Comparison of ENCODE assay signal across 24 cellular contexts in genomic region chr12:19596755-19597154, GRCh38.
DNase-seq lines count a peak whose midpoint lies in the region; ATAC-seq and TF ChIP-seq lines count a peak whose summit lies in the region.
"Had no signal": no experiment of that assay in that cellular context is flagged by ENCODE, and none has a peak within 500 bp of the region (broad histone marks: within the 10 kb centered on the region; RNA-seq: fewer than 3 reads in every experiment).

No MANE protein-coding gene starts in this region.

- no peaks in the 10 kb centered on the region for H3K36me3 ChIP-seq in gastroesophageal sphincter
- H3K36me3 ChIP-seq: BE2C, SJCRH30 had no signal

- H3K27me3 Mint-ChIP-seq in H9 (ENCODE audit: low read depth): no peaks in the 10 kb centered on the region

- H2BK12ac ChIP-seq in H9 (ENCODE audit: insufficient read length, low read depth, low read length): no peak overlapping the region

- H3K79me2 ChIP-seq in H9 (ENCODE audit: insufficient read depth, low read length): no peaks in the 10 kb centered on the region

- no peaks in the 10 kb centered on the region for H3K23me2 ChIP-seq in H9 (ENCODE audit: insufficient read length, low read depth, low read length, poor library complexity, severe bottlenecking)

- H3K4me3 ChIP-seq in gastroesophageal sphincter: no peak overlapping the region
- H3K4me3 ChIP-seq: K562, PC-9 had no signal

- no peaks in the 10 kb centered on the region for H3K36me3 Mint-ChIP-seq in H9 (ENCODE audit: insufficient read depth in 1 of 3, low read depth in 3 of 3)
- H3K36me3 Mint-ChIP-seq: CD14-positive monocyte had no signal

- no CpG with 5 or more reads among the region's 2 CpGs for WGBS in H9 (ENCODE audit: extremely low coverage, insufficient read length, low lambda C conversion rate)
- whole genome bisulfite sequencing in gastroesophageal sphincter (ENCODE audit: low coverage in 1 of 2), 2 donors: 44 to 54% methylated on average over 2 of the region's 2 CpGs

- H3K23ac ChIP-seq in H9 (ENCODE audit: insufficient read length, low read depth, low read length): no peak overlapping the region

- TF ChIP-seq CTCF in H9 (conservative IDR thresholded peaks at IDR 0.05) (no peak), gastroesophageal sphincter (IDR thresholded peaks at IDR 0.05) (no peak)

- H3K4me1 ChIP-seq in H9 (ENCODE audit: insufficient read depth, low read length) (no peaks in the 10 kb centered on the region; the same call in 1 of the 2 replicates), gastroesophageal sphincter (no peaks in the 10 kb centered on the region)
- H3K4me1 ChIP-seq: BE2C had no signal

- H3K27ac ChIP-seq in H9 (ENCODE audit: insufficient read length, low read depth, low read length) (no peak overlapping the region), gastroesophageal sphincter (peak overlapping the region in 3 of 4 donors; percentile 4 to 36 (median 32))
- H3K27ac ChIP-seq: PC-9, SJCRH30 had no signal

- no peak overlapping the region for H3T11ph ChIP-seq in H9 (ENCODE audit: low read length)

- no peak overlapping the region for H2BK5ac ChIP-seq in H9 (ENCODE audit: insufficient read length, low read length)

- H3K79me1 ChIP-seq in H9 (ENCODE audit: insufficient read depth, low read depth, low read length, poor library complexity, severe bottlenecking): no peaks in the 10 kb centered on the region

- H3K4me3 Mint-ChIP-seq in H9: no peak overlapping the region; a peak in 1 of 5 replicates
- H3K4me3 Mint-ChIP-seq: CD14-positive monocyte had no signal

- H3K9me3 ChIP-seq in H9 (ENCODE audit: control insufficient read depth, low read depth, low read length) (no peaks in the 10 kb centered on the region), gastroesophageal sphincter (no peaks in the 10 kb centered on the region)
- H3K9me3 ChIP-seq: BE2C, SJCRH30 had no signal

- H4K8ac ChIP-seq in H9 (replicated peaks; ENCODE audit: insufficient read length, low read depth, low read length): no peak overlapping the region

- H3K4me2 ChIP-seq in H9 (ENCODE audit: insufficient read depth, insufficient read length, low read length): no peak overlapping the region
- H3K4me2 ChIP-seq: PC-9 had no signal

- H3K27ac Mint-ChIP-seq in H9: peak overlapping the region; percentile 74 to 95 (median 77); a peak in 6 of 7 replicates
- H3K27ac Mint-ChIP-seq: CD14-positive monocyte had no signal

- intact Hi-C loops in sciatic nerve (cut with DNase I): no loop called here

- no peak overlapping the region for H2BK120ac ChIP-seq in H9 (ENCODE audit: low read depth, low read length, poor library complexity, severe bottlenecking)

- no peak overlapping the region for H3K18ac ChIP-seq in H9 (ENCODE audit: insufficient read length, low read depth, low read length)

- H3K27me3 ChIP-seq in H9 (ENCODE audit: insufficient read depth, low read length) (no peaks in the 10 kb centered on the region), gastroesophageal sphincter (no peaks in the 10 kb centered on the region)
- H3K27me3 ChIP-seq: BE2C, SJCRH30 had no signal

- H4K91ac ChIP-seq in H9 (ENCODE audit: insufficient read length, low read depth, low read length): no peak overlapping the region

- H3K56ac ChIP-seq in H9 (ENCODE audit: insufficient read length, low read depth, low read length): no peak overlapping the region

- H4K20me1 ChIP-seq in H9 (ENCODE audit: control insufficient read depth, insufficient read depth, insufficient read length): no peaks in the 10 kb centered on the region

- peaks cover 0 to 1% of the 10 kb centered on the region in 2 experiments; a peak in 2 of 5 replicates for H3K9me3 Mint-ChIP-seq in H9

- no peak overlapping the region for H2AK5ac ChIP-seq in H9 (ENCODE audit: insufficient read length, low read length)

- no peak for TF ChIP-seq EP300 in gastroesophageal sphincter (IDR thresholded peaks at IDR 0.05)

- H2BK20ac ChIP-seq in H9 (ENCODE audit: low read depth, low read length, poor library complexity, severe bottlenecking): no peak overlapping the region

- no peak overlapping the region for H2BK15ac ChIP-seq in H9 (ENCODE audit: low read depth, low read length)

- ATAC-seq in gastroesophageal sphincter (no peak), sciatic nerve (peak; percentile 71)
- ATAC-seq: K562, Right ventricle myocardium inferior had no signal

- TF ChIP-seq POLR2A in gastroesophageal sphincter (IDR thresholded peaks at IDR 0.05): no peak

- DNase-seq in EH (ENCODE audit: low read depth): peak; percentile 24
- DNase-seq in H9: no peak
- no peak for DNase-seq in sciatic nerve (ENCODE audit: low spot score)
- DNase-seq in NCI-H2107 treated with DMSO at 0.1 percent for 48 hours (lab: John Stamatoyannopoulos, UW; ENCODE audit: unreplicated experiment): no peak
- DNase-seq in NCI-H774 (lab: John Stamatoyannopoulos, UW): no peak
- DNase-seq in SW480 (ENCODE audit: low spot score): no peak
- DNase-seq: BE2C; Calu3; DMS153; DND-41; Kasumi-1; NCI-H1092 treated with DMSO at 0.1 percent for 48 hours; NCI-H1436 treated with DMSO at 0.1 percent for 48 hours; NCI-H187 treated with DMSO at 0.1 percent for 48 hours; NCI-H2107; NCI-H446; NCI-H524 treated with DMSO at 0.1 percent for 48 hours; NK-92 treated with Interleukin-12 subunit alpha and Interleukin-12 subunit beta, amount 100 ng/mL, for 24 hours; PC-9; SJCRH30 had no signal

- no peak overlapping the region for H2AFZ ChIP-seq in H9 (ENCODE audit: low read length)
- H2AFZ ChIP-seq: PC-9 had no signal

- no peak overlapping the region for H3K14ac ChIP-seq in H9 (ENCODE audit: insufficient read depth, low read length)

- no peak overlapping the region for H4K5ac ChIP-seq in H9 (ENCODE audit: insufficient read length, low read depth, low read length)

- peaks cover 35 to 40% of the 10 kb centered on the region in 2 experiments for H3K4me1 Mint-ChIP-seq in H9
- H3K4me1 Mint-ChIP-seq: CD14-positive monocyte had no signal

- no peak overlapping the region for H3K9ac ChIP-seq in H9 (ENCODE audit: extremely low read depth, insufficient read length, low read length)

- no peak overlapping the region for H3K4ac ChIP-seq in H9 (ENCODE audit: low read depth, low read length)
